Comparison of ENCODE assay signal across 14 cellular contexts in the genomic region with DNA sequence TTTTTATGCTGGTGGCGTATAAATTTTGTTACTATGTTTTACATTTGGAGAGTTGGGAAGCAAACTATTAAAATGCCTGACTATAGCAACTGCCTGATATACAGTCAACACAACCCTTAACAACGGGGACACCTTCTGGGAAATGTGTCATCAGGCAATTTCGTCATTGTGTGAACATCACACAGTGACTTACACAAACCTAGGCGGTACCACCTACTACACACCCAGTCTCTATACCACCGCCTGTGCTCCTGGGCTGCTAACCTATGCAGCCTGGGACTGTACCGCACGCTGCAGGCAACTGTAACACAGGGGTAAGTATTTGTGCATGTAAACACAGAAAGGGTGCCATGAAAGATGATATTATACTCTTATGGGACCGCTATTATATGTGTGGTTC. TPM values are rescaled to one million over a fixed set of nuclear protein-coding genes. Genes with fewer than 3 reads are reported as not detected.
DNase-seq lines count a peak whose midpoint lies in the region; FAIRE-seq and TF ChIP-seq lines count a peak whose summit lies in the region.
"Had no signal": no experiment of that assay in that cellular context is flagged by ENCODE, and none has a peak within 500 bp of the region (broad histone marks: within the 10 kb centered on the region; RNA-seq: fewer than 3 reads in every experiment).

No MANE protein-coding gene starts in this region.

- no peaks in the 10 kb centered on the region for H3K9me3 Mint-ChIP-seq in activated CD4-positive, alpha-beta T cell treated with anti-CD3 and anti-CD28 coated beads, Interleukin-2, amount 10 ng/mL, durations not matched to agents 7 days and 5 days

- H3K9me3 ChIP-seq in effector memory CD4-positive, alpha-beta T cell (ENCODE audit: control insufficient read depth, low read length) = no peaks in the 10 kb centered on the region
- no peaks in the 10 kb centered on the region for H3K9me3 ChIP-seq in small intestine (ENCODE audit: control insufficient read depth, low read depth)

- no peaks in the 10 kb centered on the region for H3K36me3 ChIP-seq in effector memory CD4-positive, alpha-beta T cell (ENCODE audit: control insufficient read depth, insufficient read depth, low read length)
- H3K36me3 ChIP-seq in small intestine (ENCODE audit: control insufficient read depth in 2 of 2, insufficient read depth in 2 of 2, low read length in 2 of 2) = no peaks in the 10 kb centered on the region

- FAIRE-seq in small intestine (lab: Jason Lieb, UNC) = no peak

- no peak for TF ChIP-seq POLR2A in NB4 (IDR thresholded peaks at IDR 0.05; ENCODE audit: extremely low read depth, insufficient read length)

- H3K4me3 ChIP-seq in NB4 (ENCODE audit: low read depth, low read length) = no peak overlapping the region
- H3K4me3 ChIP-seq in effector memory CD4-positive, alpha-beta T cell (ENCODE audit: insufficient read depth, low read depth, low read length, poor library complexity, severe bottlenecking) = no peak overlapping the region
- H3K4me3 ChIP-seq in small intestine (ENCODE audit: low read depth in 1 of 2, low read length in 2 of 2) = no peak overlapping the region
- H3K4me3 ChIP-seq: coronary artery had no signal

- TF ChIP-seq CTCF in NB4 (IDR thresholded peaks at IDR 0.05; ENCODE audit: low read depth, low read length) = no peak

- POLR2A ChIA-PET in activated CD4-positive, alpha-beta T cell treated with anti-CD3 and anti-CD28 coated beads, Interleukin-2, amount 10 ng/mL, durations not matched to agents 7 days and 5 days (lab: Charles Lee) = no interaction called here

- DNase-seq in activated CD4-positive, alpha-beta T cell treated with anti-CD3 and anti-CD28 coated beads, Interleukin-2, amount 10 ng/mL, durations not matched to agents 7 days and 5 days = no peak
- no peak for DNase-seq in activated CD4-positive, alpha-beta T cell treated with anti-CD3 and anti-CD28 coated beads for 48 hours
- DNase-seq in NB4 (ENCODE audit: low read depth) = peak; percentile 31
- DNase-seq in effector memory CD4-positive, alpha-beta T cell = no peak
- peak; percentile 98 for DNase-seq in small intestine
- no peak for DNase-seq in HuH-7 (ENCODE audit: low spot score)
- DNase-seq in amniotic stem cell (lab: John Stamatoyannopoulos, UW) = no peak
- no peak for DNase-seq in NCI-H1092 treated with DMSO at 0.1 percent for 48 hours (lab: John Stamatoyannopoulos, UW)
- DNase-seq: activated effector memory CD4-positive, alpha-beta T cell treated with Interleukin-2 at 50 U/mL for 16 hours; left cardiac atrium; stimulated activated CD4-positive, alpha-beta T cell treated with anti-CD3 and anti-CD28 coated beads, Interleukin-2, amount 100 ng/mL, for 48 hours; substantia nigra had no signal

- peak overlapping the region; percentile 57 for H3K27ac Mint-ChIP-seq in activated CD4-positive, alpha-beta T cell treated with anti-CD3 and anti-CD28 coated beads, Interleukin-2, amount 10 ng/mL, durations not matched to agents 7 days and 5 days

- H3K4me1 ChIP-seq in effector memory CD4-positive, alpha-beta T cell (ENCODE audit: control insufficient read depth, insufficient read depth, low read length, poor library complexity, severe bottlenecking) = peaks cover 33% of the 10 kb centered on the region
- peaks cover 0 to 2% of the 10 kb centered on the region in 2 donors for H3K4me1 ChIP-seq in small intestine (ENCODE audit: control insufficient read depth in 2 of 2, insufficient read depth in 1 of 2, low read depth in 1 of 2, low read length in 1 of 2)

- H3K36me3 Mint-ChIP-seq in activated CD4-positive, alpha-beta T cell treated with anti-CD3 and anti-CD28 coated beads, Interleukin-2, amount 10 ng/mL, durations not matched to agents 7 days and 5 days (ENCODE audit: low read depth) = peaks cover 6% of the 10 kb centered on the region

- CTCF ChIA-PET in activated CD4-positive, alpha-beta T cell treated with anti-CD3 and anti-CD28 coated beads, Interleukin-2, amount 10 ng/mL, durations not matched to agents 7 days and 5 days (lab: Charles Lee) = interaction anchor here (0.7 to 1.3 kb wide), 3 partner anchors 9 to 72 kb away, joined by 3 to 6 read pairs (median 5); no protein-coding TSS in a partner anchor

- WGBS in small intestine, 3 donors = 22 to 58% (median 40%) methylated on average over 8 of the region's 8 CpGs

- H3K4me1 Mint-ChIP-seq in activated CD4-positive, alpha-beta T cell treated with anti-CD3 and anti-CD28 coated beads, Interleukin-2, amount 10 ng/mL, durations not matched to agents 7 days and 5 days = peaks cover 29% of the 10 kb centered on the region

- H3K4me3 Mint-ChIP-seq in activated CD4-positive, alpha-beta T cell treated with anti-CD3 and anti-CD28 coated beads, Interleukin-2, amount 10 ng/mL, durations not matched to agents 7 days and 5 days = no peak overlapping the region

- H3K27me3 ChIP-seq in effector memory CD4-positive, alpha-beta T cell (replicated peaks; ENCODE audit: control insufficient read depth, insufficient read depth, low read length, poor library complexity, severe bottlenecking) = no peaks in the 10 kb centered on the region
- H3K27me3 ChIP-seq in small intestine (ENCODE audit: control insufficient read depth in 2 of 2, insufficient read depth in 2 of 2, low read length in 2 of 2) = no peaks in the 10 kb centered on the region

- no peaks in the 10 kb centered on the region for H3K27me3 Mint-ChIP-seq in activated CD4-positive, alpha-beta T cell treated with anti-CD3 and anti-CD28 coated beads, Interleukin-2, amount 10 ng/mL, durations not matched to agents 7 days and 5 days

- H3K27ac ChIP-seq in effector memory CD4-positive, alpha-beta T cell (ENCODE audit: insufficient read depth, low read length, poor library complexity, severe bottlenecking) = peak overlapping the region; percentile 44
- H3K27ac ChIP-seq in small intestine (ENCODE audit: low read depth in 1 of 2, low read length in 1 of 2) = peak overlapping the region; percentile 95 to 98
- H3K27ac ChIP-seq: coronary artery had no signal

RNA-seq across cellular contexts. Expression of a gene that starts 1.3 kb away (rescaled TPM):
- 1 to 10 TPM; 1.3 to 2.4 TPM for total RNA-seq in activated CD4-positive, alpha-beta T cell treated with anti-CD3 and anti-CD28 coated beads, Interleukin-2, amount 10 ng/mL, durations not matched to agents 7 days and 5 days
- 100 to 1,000 TPM in 2 of 3 donors, 10 to 100 TPM in 1; 50.1 to 545 (median 411) TPM for polyA plus RNA-seq in small intestine
- polyA plus RNA-seq: AG04450 had no signal

RNA-seq across cellular contexts. Expression of a gene that starts 10.6 kb away (rescaled TPM):
- 100 to 1,000 TPM; 137 TPM for total RNA-seq in activated CD4-positive, alpha-beta T cell treated with anti-CD3 and anti-CD28 coated beads, Interleukin-2, amount 10 ng/mL, durations not matched to agents 7 days and 5 days
- 10 to 100 TPM; 13.5 to 27.0 (median 14.5) TPM for polyA plus RNA-seq in small intestine

Comparison
In these comparisons a context has a peak if more than half of its experiments do, and no peak if none do; other contexts are left out.
1. DNase-seq: peak in NB4 (single experiment) and small intestine (single experiment); none in activated CD4-positive, alpha-beta T cell treated with anti-CD3 and anti-CD28 coated beads, Interleukin-2, amount 10 ng/mL, durations not matched to agents 7 days and 5 days (single experiment), activated CD4-positive, alpha-beta T cell treated with anti-CD3 and anti-CD28 coated beads for 48 hours (single experiment), effector memory CD4-positive, alpha-beta T cell (0 of 3), HuH-7 (single experiment), amniotic stem cell (single experiment) and NCI-H1092 treated with DMSO at 0.1 percent for 48 hours (single experiment).